In genomic region chr5:80248378-80248777, GRCh38 we compare ENCODE assay signal across 10 cellular contexts. TPM values are rescaled to one million over a fixed set of nuclear protein-coding genes. Genes with fewer than 3 reads are reported as not detected.
DNase-seq lines count a peak whose midpoint lies in the region; FAIRE-seq and TF ChIP-seq lines count a peak whose summit lies in the region.
"Had no signal": no experiment of that assay in that cellular context is flagged by ENCODE, and none has a peak within 500 bp of the region (broad histone marks: within the 10 kb centered on the region; RNA-seq: fewer than 3 reads in every experiment).

No MANE protein-coding gene starts in this region.

- TF ChIP-seq CTCF in SU-DHL-6 (IDR thresholded peaks at IDR 0.05; ENCODE audit: insufficient read depth, low read length, poor library complexity, severe bottlenecking) = no peak
- no peak for TF ChIP-seq CTCF in H1 (IDR thresholded peaks at IDR 0.05; ENCODE audit: control extremely low read depth in 1 of 3, insufficient read depth in 1 of 3, low read depth in 1 of 3, low read length in 3 of 3)
- no peak for TF ChIP-seq CTCF in stomach (IDR thresholded peaks at IDR 0.05)

- H3K14ac ChIP-seq in H1 (ENCODE audit: insufficient read length) = no peak overlapping the region

- no peak overlapping the region for H2BK5ac ChIP-seq in H1 (ENCODE audit: low read depth, low read length)

- peaks cover 81% of the 10 kb centered on the region for H3K4me1 Mint-ChIP-seq in activated naive CD4-positive, alpha-beta T cell treated with anti-CD3 and anti-CD28 coated beads, Interleukin-2, amount 50 U/mL, for 24 hours

- H2AFZ ChIP-seq in SU-DHL-6 (ENCODE audit: low read depth, low read length, severe bottlenecking) = no peak overlapping the region
- H2AFZ ChIP-seq in H1 (ENCODE audit: low read length) = no peak overlapping the region

- H3K4me1 ChIP-seq in H1 (replicated peaks in 1 of 4; ENCODE audit: control insufficient read depth in 3 of 4, insufficient read depth in 4 of 4, low read length in 3 of 4) = peaks cover 8 to 44% (median 35%) of the 10 kb centered on the region in 4 experiments
- H3K4me1 ChIP-seq in stomach = peaks cover 42 to 83% (median 59%) of the 10 kb centered on the region in 4 donors

- peak overlapping the region; percentile 17; the same call in 1 of the 2 replicates for H3K9ac ChIP-seq in SU-DHL-6 (ENCODE audit: low read length)
- no peak overlapping the region; a peak in 1 of 7 replicates for H3K9ac ChIP-seq in H1 (replicated peaks in 1 of 4; ENCODE audit: extremely low read depth in 1 of 4, low read depth in 3 of 4, low read length in 3 of 4)

- H3K4me2 ChIP-seq in SU-DHL-6 (ENCODE audit: low read depth, low read length, poor library complexity, severe bottlenecking) (peak overlapping the region; percentile 63), H1 (ENCODE audit: insufficient read depth in 1 of 2, low read depth in 2 of 2, low read length in 2 of 2) (no peak overlapping the region; a peak in 1 of 4 replicates)

- TF ChIP-seq EP300 in H1 (IDR thresholded peaks at IDR 0.05; ENCODE audit: borderline replicate concordance in 1 of 2, low read depth in 2 of 2, low read length in 2 of 2) (no peak), stomach (IDR thresholded peaks at IDR 0.05) (no peak)

- H3K9me3 Mint-ChIP-seq in activated naive CD4-positive, alpha-beta T cell treated with anti-CD3 and anti-CD28 coated beads, Interleukin-2, amount 50 U/mL, for 24 hours = no peaks in the 10 kb centered on the region

- no peak overlapping the region for H2BK120ac ChIP-seq in H1 (replicated peaks; ENCODE audit: low read depth, low read length)

- H3K4ac ChIP-seq in H1 (replicated peaks; ENCODE audit: insufficient read length, low read depth, low read length) = no peak overlapping the region

- H3K4me3 ChIP-seq in SU-DHL-6 (ENCODE audit: insufficient read depth, low read length, poor library complexity, severe bottlenecking) (no peak overlapping the region), H1 (ENCODE audit: extremely low read depth in 1 of 4, insufficient read depth in 2 of 4, low read depth in 3 of 4, low read length in 4 of 4) (no peak overlapping the region; a peak in 1 of 8 replicates), stomach (no peak overlapping the region)
- H3K4me3 ChIP-seq: psoas muscle, thyroid gland had no signal

- H3K27me3 ChIP-seq in SU-DHL-6 (ENCODE audit: low read length) = no peaks in the 10 kb centered on the region
- no peaks in the 10 kb centered on the region for H3K27me3 ChIP-seq in H1 (replicated peaks in 1 of 4; ENCODE audit: control insufficient read depth in 3 of 4, extremely low read depth in 1 of 4, insufficient read depth in 3 of 4, low read length in 3 of 4)
- no peaks in the 10 kb centered on the region for H3K27me3 ChIP-seq in stomach
- H3K27me3 ChIP-seq: thyroid gland had no signal

- H3K79me2 ChIP-seq in SU-DHL-6 (ENCODE audit: insufficient read depth, low read length) (peaks cover 99% of the 10 kb centered on the region), H1 (ENCODE audit: control insufficient read depth in 1 of 2, insufficient read depth in 2 of 2, low read length in 2 of 2) (peaks cover 46 to 97% of the 10 kb centered on the region in 2 experiments)

- H3K9me3 ChIP-seq in SU-DHL-6 (ENCODE audit: insufficient read depth, low read length) (peaks cover under 1% of the 10 kb centered on the region; the same call in 1 of the 2 replicates), H1 (ENCODE audit: insufficient read depth in 2 of 2, low read depth in 1 of 2, low read length in 1 of 2) (peaks cover 0 to 6% of the 10 kb centered on the region in 2 experiments; a peak in 2 of 4 replicates), stomach (no peaks in the 10 kb centered on the region)
- H3K9me3 ChIP-seq: psoas muscle, thyroid gland had no signal

- intact Hi-C loops in stomach (cut with DNase I; ENCODE audit: low total_unique reads) = no loop called here

- no peak overlapping the region for H3K23ac ChIP-seq in H1 (ENCODE audit: insufficient read length)

- no peak for TF ChIP-seq RAD21 in H1 (IDR thresholded peaks at IDR 0.05 in 1 of 2, conservative IDR thresholded peaks at IDR 0.05 in 1 of 2; ENCODE audit: low read depth in 2 of 2, low read length in 2 of 2)

- peak overlapping the region; percentile 87 for H3K27ac Mint-ChIP-seq in activated naive CD4-positive, alpha-beta T cell treated with anti-CD3 and anti-CD28 coated beads, Interleukin-2, amount 50 U/mL, for 24 hours

- CTCF ChIA-PET in H1 (lab: Charles Lee; ENCODE audit: partially characterized antibody) = interaction anchor here (0.9 kb wide), 1 partner anchor 93 kb away, joined by 3 read pairs; no protein-coding TSS in a partner anchor

- peak overlapping the region; percentile 78 for H3K4me3 Mint-ChIP-seq in activated naive CD4-positive, alpha-beta T cell treated with anti-CD3 and anti-CD28 coated beads, Interleukin-2, amount 50 U/mL, for 24 hours

- POLR2A ChIA-PET in H1 (lab: Charles Lee; ENCODE audit: partially characterized antibody) = interaction anchor here (8.9 kb wide), 1 partner anchor 7 kb away, joined by 76 read pairs; the partner anchor contains the start of gene SERINC5

- no peak overlapping the region for H4K8ac ChIP-seq in H1 (ENCODE audit: extremely low read depth, insufficient read depth, low read length)

- H4K91ac ChIP-seq in H1 (replicated peaks; ENCODE audit: insufficient read length, low read length) = no peak overlapping the region

- no peak overlapping the region for H2BK20ac ChIP-seq in H1 (ENCODE audit: low read length)

- no peak for DNase-seq in activated naive CD4-positive, alpha-beta T cell (lab: John Stamatoyannopoulos, UW)
- no peak for DNase-seq in H1 (ENCODE audit: low read depth in 1 of 2, low spot score in 2 of 2)
- DNase-seq in stomach = no peak
- DNase-seq in SHP77 (lab: John Stamatoyannopoulos, UW) = no peak
- no peak for DNase-seq in NCI-H146 treated with DMSO at 0.1 percent for 48 hours (lab: John Stamatoyannopoulos, UW; ENCODE audit: unreplicated experiment)
- DNase-seq in NAMALWA (ENCODE audit: low spot score) = no peak
- DNase-seq: psoas muscle, thyroid gland had no signal

- H3K23me2 ChIP-seq in H1 (ENCODE audit: low read depth, low read length) = peaks cover 3% of the 10 kb centered on the region; the same call in 1 of the 2 replicates

- no peak for FAIRE-seq in H1 (lab: Jason Lieb, UNC)

- no peaks in the 10 kb centered on the region for H3K27me3 Mint-ChIP-seq in activated naive CD4-positive, alpha-beta T cell treated with anti-CD3 and anti-CD28 coated beads, Interleukin-2, amount 50 U/mL, for 24 hours

- TF ChIP-seq POLR2A in H1 (IDR thresholded peaks at IDR 0.05; ENCODE audit: control extremely low read depth in 1 of 2, low read depth in 2 of 2, low read length in 2 of 2) (no peak), stomach (IDR thresholded peaks at IDR 0.05) (no peak)

- H3K18ac ChIP-seq in H1 (ENCODE audit: extremely low read depth, low read length) = no peak overlapping the region

- no peak overlapping the region for H2BK15ac ChIP-seq in H1 (ENCODE audit: low read length)

- H4K5ac ChIP-seq in H1 (ENCODE audit: insufficient read length, low read depth, low read length) = no peak overlapping the region

- peaks cover 11% of the 10 kb centered on the region for H3K36me3 ChIP-seq in SU-DHL-6 (ENCODE audit: low read length)
- peaks cover 0 to 5% (median under 1%) of the 10 kb centered on the region in 4 experiments; a peak in 2 of 8 replicates for H3K36me3 ChIP-seq in H1 (ENCODE audit: control insufficient read depth in 2 of 4, insufficient read depth in 4 of 4, low read length in 3 of 4)
- H3K36me3 ChIP-seq in stomach = no peaks in the 10 kb centered on the region
- H3K36me3 ChIP-seq: thyroid gland had no signal

- H3K9me2 ChIP-seq in SU-DHL-6 (replicated peaks; ENCODE audit: insufficient read depth, low read length) = no peaks in the 10 kb centered on the region

- H4K20me1 ChIP-seq in SU-DHL-6 (ENCODE audit: low read depth, low read length) (no peaks in the 10 kb centered on the region), H1 (replicated peaks in 1 of 2; ENCODE audit: control insufficient read depth in 1 of 2, insufficient read depth in 2 of 2, low read length in 2 of 2) (peaks cover 10 to 16% of the 10 kb centered on the region in 2 experiments)

- H3F3A ChIP-seq in SU-DHL-6 (ENCODE audit: insufficient read depth) = peaks cover 39% of the 10 kb centered on the region

- no peak overlapping the region for H3K56ac ChIP-seq in H1 (replicated peaks; ENCODE audit: insufficient read length, low read depth, low read length)

- H3K27ac ChIP-seq in SU-DHL-6 (ENCODE audit: low read depth, low read length) = peak overlapping the region; percentile 88
- H3K27ac ChIP-seq in H1 (ENCODE audit: low read depth, low read length) = no peak overlapping the region
- peak overlapping the region in 3 of 5 donors; percentile 76 to 81 (median 80) for H3K27ac ChIP-seq in stomach
- H3K27ac ChIP-seq: thyroid gland had no signal

- H2AK5ac ChIP-seq in H1 (ENCODE audit: low read depth, low read length) = no peak overlapping the region; the same call in 1 of the 2 replicates

- peaks cover 9% of the 10 kb centered on the region for H3K79me1 ChIP-seq in H1 (ENCODE audit: low read depth, low read length)

- H3K36me3 Mint-ChIP-seq in activated naive CD4-positive, alpha-beta T cell treated with anti-CD3 and anti-CD28 coated beads, Interleukin-2, amount 50 U/mL, for 24 hours = peaks cover 11% of the 10 kb centered on the region

- WGBS in H1 (ENCODE audit: extremely low coverage in 1 of 2, insufficient coverage in 1 of 2, insufficient read length in 1 of 2, insufficient replicate concordance in 2 of 2, low coverage in 1 of 2, low lambda C conversion rate in 2 of 2, missing lambda C conversion rate in 1 of 2), 2 experiments = 84% methylated on average over 2 of the region's 2 CpGs; no CpG with 5 or more reads in 1 of the 2 experiments
- 85 to 91% (median 86%) methylated on average over 2 of the region's 2 CpGs for WGBS in stomach, 5 donors

- no peak overlapping the region for H2BK12ac ChIP-seq in H1 (ENCODE audit: low read depth, low read length)

TF ChIP-seq in H1, 55 proteins besides CTCF, POLR2A, EP300 and RAD21:
- TF ChIP-seq CREB1 (IDR thresholded peaks at IDR 0.05) (no peak), YY1 (IDR thresholded peaks at IDR 0.05; ENCODE audit: low read depth, low read length) (0 out of 2 replicates have a peak, but pooled peaks have one; percentile 15), SUZ12 (IDR thresholded peaks at IDR 0.05; ENCODE audit: low read length) (no peak)

RNA-seq across cellular contexts. Expression of gene SERINC5, which starts 7.5 kb away (rescaled TPM):
- 144 and 149 TPM in 2 replicates for total RNA-seq in H1 (2021; fragmentation: NEBNext Ultra II Directional; extraction: Animal tissue kit (Norgen Biotek cat#: 25700))
- polyA plus RNA-seq in H1 (2011; rRNA removed) = 27.2 and 32.2 TPM in 2 replicates
- polyA plus RNA-seq in H1 (2011; cell fraction: cytosol; rRNA removed) = 34.6 TPM
- 31.3 TPM for polyA plus RNA-seq in H1 (2011; cell fraction: nucleus; rRNA removed)
- 36.8 to 55.0 TPM (median 47.7 TPM) in 4 replicates for polyA plus RNA-seq in H1 (2012, experiment 1 of 2)
- 5.6 TPM for polyA plus RNA-seq in H1 (2012, experiment 2 of 2)
- 97.2 TPM for polyA plus RNA-seq in H1 (2013, experiment 1 of 2)
- polyA plus RNA-seq in H1 (2013, experiment 2 of 2) = 109 TPM
- 121 and 134 TPM in 2 replicates for polyA minus RNA-seq in H1 (2011; rRNA and poly(A)+ RNA removed)
- polyA minus RNA-seq in H1 (2011; cell fraction: cytosol; rRNA and poly(A)+ RNA removed) = 58.9 TPM
- polyA minus RNA-seq in H1 (2011; cell fraction: nucleus; rRNA and poly(A)+ RNA removed) = 62.1 TPM
- 10 to 100 TPM; 16.9 to 71.4 (median 34.3) TPM for total RNA-seq in stomach
- 1 to 10 TPM; 2.4 to 5.0 (median 3.3) TPM for polyA plus RNA-seq in stomach
